ENCODE assay signal across 10 cellular contexts in genomic region chrX:40262641-40263560, GRCh38.
DNase-seq lines count a peak whose midpoint lies in the region; ATAC-seq, FAIRE-seq and TF ChIP-seq lines count a peak whose summit lies in the region.
"Had no signal": no experiment of that assay in that cellular context is flagged by ENCODE, and none has a peak within 500 bp of the region (broad histone marks: within the 10 kb centered on the region; RNA-seq: fewer than 3 reads in every experiment).

No MANE protein-coding gene starts in this region.

- H3K9me3 ChIP-seq in HCT116 (ENCODE audit: control insufficient read depth in 1 of 2, insufficient read depth in 1 of 2, low read depth in 1 of 2, low read length in 2 of 2) (no peaks in the 10 kb centered on the region), ascending aorta (no peaks in the 10 kb centered on the region), right cardiac atrium (ENCODE audit: control insufficient read depth, low read length) (no peaks in the 10 kb centered on the region), stomach (no peaks in the 10 kb centered on the region)

- peak overlapping the region; percentile 48 for H3K4me2 ChIP-seq in HCT116 (ENCODE audit: low read length)

- H3K27me3 ChIP-seq in HCT116 (ENCODE audit: insufficient read depth, low read length) (no peaks in the 10 kb centered on the region), ascending aorta (no peaks in the 10 kb centered on the region), right cardiac atrium (ENCODE audit: control insufficient read depth, insufficient read depth) (no peaks in the 10 kb centered on the region), stomach (peaks cover 0 to 5% (median 0%) of the 10 kb centered on the region in 3 donors)

- no peaks in the 10 kb centered on the region for H3K79me2 ChIP-seq in HCT116 (ENCODE audit: insufficient read depth, low read length)

- peak; percentile 42; the same call in 1 of the 2 replicates for ATAC-seq in HCT116
- ATAC-seq in right cardiac atrium = peak; percentile 48 to 55
- ATAC-seq in GM18517 (IDR thresholded peaks at IDR 0.05; ENCODE audit: unreplicated experiment) = no peak

- H3K9ac ChIP-seq in HCT116 (ENCODE audit: low read length) = peak overlapping the region; percentile 5; the same call in 1 of the 2 replicates

- H3K36me3 ChIP-seq in HCT116 (ENCODE audit: control insufficient read depth in 1 of 2, insufficient read depth in 2 of 2, low read length in 2 of 2) (no peaks in the 10 kb centered on the region), ascending aorta (no peaks in the 10 kb centered on the region), stomach (no peaks in the 10 kb centered on the region)

- H3K4me1 ChIP-seq in HCT116 (ENCODE audit: control insufficient read depth in 1 of 2, insufficient read depth in 2 of 2, low read length in 2 of 2) (peaks cover 10 to 39% of the 10 kb centered on the region in 2 experiments; a peak in 3 of 4 replicates), ascending aorta (peaks cover 0 to 14% of the 10 kb centered on the region in 2 donors), right cardiac atrium (ENCODE audit: control insufficient read depth, insufficient read depth, low read length) (peaks cover 15% of the 10 kb centered on the region), stomach (peaks cover 4 to 32% (median 21%) of the 10 kb centered on the region in 4 donors)

- H3K4me3 ChIP-seq in HCT116 (replicated peaks in 1 of 2; ENCODE audit: low read depth in 1 of 2, low read length in 2 of 2) (no peak overlapping the region), ascending aorta (no peak overlapping the region), right cardiac atrium (ENCODE audit: low read length) (no peak overlapping the region), stomach (no peak overlapping the region)

- H3K27ac ChIP-seq in HCT116 (ENCODE audit: low read depth, low read length) = peak overlapping the region; percentile 27; the same call in 1 of the 2 replicates
- H3K27ac ChIP-seq in ascending aorta = peak overlapping the region; percentile 71 to 82
- peak overlapping the region; percentile 79 for H3K27ac ChIP-seq in right cardiac atrium (ENCODE audit: low read length)
- peak overlapping the region in 4 of 5 donors; percentile 4 to 43 (median 22) for H3K27ac ChIP-seq in stomach

- WGBS in right cardiac atrium = 35% methylated on average over 10 of the region's 10 CpGs
- WGBS in stomach, 5 donors = 52 to 62% (median 58%) methylated on average over 6 to 10 of the region's 10 CpGs

- no peak overlapping the region for H2AFZ ChIP-seq in HCT116 (ENCODE audit: low read depth, low read length, poor library complexity, severe bottlenecking)

- no peak for TF ChIP-seq RAD21 in HCT116 (IDR thresholded peaks at IDR 0.05; ENCODE audit: low read depth)

- no peaks in the 10 kb centered on the region for H4K20me1 ChIP-seq in HCT116 (ENCODE audit: insufficient read depth)

- no peak for TF ChIP-seq EP300 in stomach (IDR thresholded peaks at IDR 0.05)

- no peak for FAIRE-seq in GM12891 (lab: Jason Lieb, UNC)
- FAIRE-seq: endometrium had no signal

- intact Hi-C loops in HCT116 (cut with micrococcal nuclease) = loop anchor here (10.0 kb wide), 2 partner anchors 88 to 608 kb away; no protein-coding TSS in a partner anchor
- intact Hi-C loops in ascending aorta (cut with DNase I) = loop anchor here (5.0 to 10.0 kb wide), 3 partner anchors 111 to 1458 kb away; partner anchors contain the start of gene MID1IP1
- intact Hi-C loops in right cardiac atrium (cut with DNase I) = loop anchor here (10.0 kb wide), 3 partner anchors 88 to 448 kb away; no protein-coding TSS in a partner anchor
- intact Hi-C loops in stomach (cut with DNase I; ENCODE audit: low total_unique reads) = no loop called here

- POLR2A ChIA-PET in HCT116 (lab: Charles Lee) = interaction anchor here (1.6 kb wide), 1 partner anchor 10 kb away, joined by 3 read pairs; no protein-coding TSS in a partner anchor

- no peaks in the 10 kb centered on the region for H3K9me2 ChIP-seq in HCT116 (ENCODE audit: insufficient read depth)

- no TSS peak for BruUV-seq in HCT116 (replicated peaks; lab: Mats Ljungman, UMichigan)

- peak; percentile 7 for DNase-seq in HCT116 (ENCODE audit: low read depth, low spot score)
- DNase-seq in ascending aorta (ENCODE audit: low spot score in 2 of 2) = peak in 1 of 2 donors; percentile 70
- DNase-seq in right cardiac atrium = peak; percentile 36 to 67 (median 66)
- DNase-seq in stomach = no peak
- DNase-seq in GM12891 (ENCODE audit: insufficient read length, low spot score) = no peak
- no peak for DNase-seq in NCI-H2227 treated with DMSO at 0.1 percent for 48 hours (lab: John Stamatoyannopoulos, UW)
- DNase-seq in activated CD8-positive, alpha-beta memory T cell treated with anti-CD3 and anti-CD28 coated beads, Interleukin-2, amount 50 U/mL, for 4 hours = no peak
- DNase-seq: NCI-H2171 treated with DMSO at 0.1 percent for 48 hours had no signal

- TF ChIP-seq POLR2A in HCT116 (IDR thresholded peaks at IDR 0.05; ENCODE audit: borderline replicate concordance, extremely low read depth, insufficient read depth, insufficient read length) (no peak), stomach (IDR thresholded peaks at IDR 0.05) (no peak), GM12891 (IDR thresholded peaks at IDR 0.05; ENCODE audit: low read depth, low read length) (no peak)

- CTCF ChIA-PET in HCT116 (lab: Charles Lee) = no interaction called here

- TF ChIP-seq CTCF in HCT116 (IDR thresholded peaks at IDR 0.05 in 2 of 3, conservative IDR thresholded peaks at IDR 0.05 in 1 of 3; ENCODE audit: borderline replicate concordance in 1 of 3, insufficient read depth in 1 of 3, low read depth in 2 of 3, low read length in 2 of 3) (no peak), ascending aorta (IDR thresholded peaks at IDR 0.05) (no peak), stomach (IDR thresholded peaks at IDR 0.05) (no peak)

- RAD21 ChIA-PET in HCT116 (lab: Charles Lee; ENCODE audit: low non-redundant PET in 1 of 2, low total read pairs in 2 of 2, uncharacterized antibody in 2 of 2, unreplicated experiment in 2 of 2) = no interaction called here

TF ChIP-seq in HCT116, 20 proteins besides CTCF, POLR2A, EP300 and RAD21 (continues in another document):
- TF ChIP-seq, protein P1, sequence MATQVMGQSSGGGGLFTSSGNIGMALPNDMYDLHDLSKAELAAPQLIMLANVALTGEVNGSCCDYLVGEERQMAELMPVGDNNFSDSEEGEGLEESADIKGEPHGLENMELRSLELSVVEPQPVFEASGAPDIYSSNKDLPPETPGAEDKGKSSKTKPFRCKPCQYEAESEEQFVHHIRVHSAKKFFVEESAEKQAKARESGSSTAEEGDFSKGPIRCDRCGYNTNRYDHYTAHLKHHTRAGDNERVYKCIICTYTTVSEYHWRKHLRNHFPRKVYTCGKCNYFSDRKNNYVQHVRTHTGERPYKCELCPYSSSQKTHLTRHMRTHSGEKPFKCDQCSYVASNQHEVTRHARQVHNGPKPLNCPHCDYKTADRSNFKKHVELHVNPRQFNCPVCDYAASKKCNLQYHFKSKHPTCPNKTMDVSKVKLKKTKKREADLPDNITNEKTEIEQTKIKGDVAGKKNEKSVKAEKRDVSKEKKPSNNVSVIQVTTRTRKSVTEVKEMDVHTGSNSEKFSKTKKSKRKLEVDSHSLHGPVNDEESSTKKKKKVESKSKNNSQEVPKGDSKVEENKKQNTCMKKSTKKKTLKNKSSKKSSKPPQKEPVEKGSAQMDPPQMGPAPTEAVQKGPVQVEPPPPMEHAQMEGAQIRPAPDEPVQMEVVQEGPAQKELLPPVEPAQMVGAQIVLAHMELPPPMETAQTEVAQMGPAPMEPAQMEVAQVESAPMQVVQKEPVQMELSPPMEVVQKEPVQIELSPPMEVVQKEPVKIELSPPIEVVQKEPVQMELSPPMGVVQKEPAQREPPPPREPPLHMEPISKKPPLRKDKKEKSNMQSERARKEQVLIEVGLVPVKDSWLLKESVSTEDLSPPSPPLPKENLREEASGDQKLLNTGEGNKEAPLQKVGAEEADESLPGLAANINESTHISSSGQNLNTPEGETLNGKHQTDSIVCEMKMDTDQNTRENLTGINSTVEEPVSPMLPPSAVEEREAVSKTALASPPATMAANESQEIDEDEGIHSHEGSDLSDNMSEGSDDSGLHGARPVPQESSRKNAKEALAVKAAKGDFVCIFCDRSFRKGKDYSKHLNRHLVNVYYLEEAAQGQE (IDR thresholded peaks at IDR 0.05; ENCODE audit: low read depth) = no peak
- TF ChIP-seq EZH2phosphoT487 (IDR thresholded peaks at IDR 0.05; ENCODE audit: borderline replicate concordance) (no peak), MAX (IDR thresholded peaks at IDR 0.05) (no peak)

TF ChIP-seq in GM12891, 5 proteins besides CTCF, POLR2A, EP300 and RAD21:
- TF ChIP-seq POU2F2 (IDR thresholded peaks at IDR 0.05; ENCODE audit: low read depth, low read length) = no peak
- TF ChIP-seq PAX5 (IDR thresholded peaks at IDR 0.05; ENCODE audit: insufficient read depth, low read length, severe bottlenecking) = no peak
- TF ChIP-seq POLR2AphosphoS5 (IDR thresholded peaks at IDR 0.05; ENCODE audit: low read depth, low read length) = no peak
- TF ChIP-seq SPI1 (IDR thresholded peaks at IDR 0.05; ENCODE audit: low read depth, low read length) = no peak
- TF ChIP-seq TAF1 (IDR thresholded peaks at IDR 0.05; ENCODE audit: low read depth, low read length) = no peak

Comparison
In these comparisons a context has a peak if more than half of its experiments do, and no peak if none do; other contexts are left out.
1. DNase-seq: peak in HCT116 (single experiment) and right cardiac atrium (3 of 3); none in stomach (single experiment), GM12891 (single experiment), NCI-H2227 treated with DMSO at 0.1 percent for 48 hours (single experiment) and activated CD8-positive, alpha-beta memory T cell treated with anti-CD3 and anti-CD28 coated beads, Interleukin-2, amount 50 U/mL, for 4 hours (single experiment).
2. H3K27ac ChIP-seq: peak in every context shown above with its lines; median percentile 79 in right cardiac atrium; 76 in ascending aorta; 27 in HCT116; 22 in stomach.